In genomic region chr1:245211761-245212160, GRCh38 we compare ENCODE assay signal across 26 cellular contexts. TPM values are rescaled to one million over a fixed set of nuclear protein-coding genes. Genes with fewer than 3 reads are reported as not detected.
"Had no signal": no experiment of that assay in that cellular context is flagged by ENCODE, and none has a peak within 500 bp of the region (broad histone marks: within the 10 kb centered on the region; RNA-seq: fewer than 3 reads in every experiment).

No MANE protein-coding gene starts in this region.

- H3K36me3 ChIP-seq: ascending aorta, breast epithelium had no signal

- H3K27me3 Mint-ChIP-seq: activated CD4-positive, alpha-beta memory T cell treated with anti-CD3 and anti-CD28 coated beads for 36 hours; activated CD4-positive, alpha-beta T cell treated with anti-CD3 and anti-CD28 coated beads for 36 hours; activated CD4-positive, alpha-beta T cell treated with anti-CD3 and anti-CD28 coated beads, Interleukin-2, amount 10 ng/mL, durations not matched to agents 24 days and 14 days; activated CD8-positive, alpha-beta memory T cell treated with anti-CD3 and anti-CD28 coated beads, Interleukin-2, amount 10 ng/mL, durations not matched to agents 7 days and 5 days; activated naive CD4-positive, alpha-beta T cell treated with anti-CD3 and anti-CD28 coated beads, Interleukin-2, amount 10 ng/mL, durations not matched to agents 7 days and 5 days had no signal

- H3K27ac ChIP-seq: ascending aorta, breast epithelium had no signal

- ATAC-seq: activated CD4-positive, alpha-beta T cell treated with anti-CD3 and anti-CD28 coated beads for 36 hours; activated CD8-positive, alpha-beta memory T cell treated with anti-CD3 and anti-CD28 coated beads, Interleukin-2, amount 10 ng/mL, durations not matched to agents 7 days and 5 days; activated CD8-positive, alpha-beta T cell treated with anti-CD3 and anti-CD28 coated beads, Interleukin-2, amount 10 ng/mL, durations not matched to agents 7 days and 5 days; activated naive CD4-positive, alpha-beta T cell treated with anti-CD3 and anti-CD28 coated beads, Interleukin-2, amount 50 U/mL, for 72 hours; activated T-cell treated with anti-CD3 and anti-CD28 coated beads, Interleukin-2, amount 50 U/mL, for 72 hours; esophagus mucosa had no signal

- H3K4me1 Mint-ChIP-seq: activated CD4-positive, alpha-beta T cell treated with anti-CD3 and anti-CD28 coated beads for 36 hours; activated CD4-positive, alpha-beta T cell treated with anti-CD3 and anti-CD28 coated beads, Interleukin-2, amount 10 ng/mL, durations not matched to agents 24 days and 14 days; activated CD8-positive, alpha-beta memory T cell treated with anti-CD3 and anti-CD28 coated beads, Interleukin-2, amount 10 ng/mL, durations not matched to agents 7 days and 5 days; activated naive CD4-positive, alpha-beta T cell treated with anti-CD3 and anti-CD28 coated beads, Interleukin-2, amount 10 ng/mL, durations not matched to agents 7 days and 5 days; activated naive CD8-positive, alpha-beta T cell treated with anti-CD3 and anti-CD28 coated beads, Interleukin-2, amount 10 ng/mL, durations not matched to agents 7 days and 5 days had no signal

- H3K4me3 ChIP-seq: ascending aorta, breast epithelium had no signal

- DNase-seq: activated CD4-positive, alpha-beta memory T cell treated with anti-CD3 and anti-CD28 coated beads for 36 hours; activated CD4-positive, alpha-beta T cell treated with anti-CD3 and anti-CD28 coated beads for 36 hours; activated CD4-positive, alpha-beta T cell treated with anti-CD3 and anti-CD28 coated beads, Interleukin-2, amount 10 ng/mL, durations not matched to agents 24 days and 14 days; activated CD4-positive, CD25-positive, alpha-beta regulatory T cell; activated CD4-positive, CD25-positive, alpha-beta regulatory T cell treated with anti-CD3 and anti-CD28 coated beads, Interleukin-2, amount 50 U/mL, for 72 hours; activated CD8-positive, alpha-beta memory T cell treated with anti-CD3 and anti-CD28 coated beads, Interleukin-2, amount 10 ng/mL, durations not matched to agents 7 days and 5 days; activated CD8-positive, alpha-beta memory T cell treated with anti-CD3 and anti-CD28 coated beads, Interleukin-2, amount 50 U/mL, for 4 hours; activated CD8-positive, alpha-beta T cell treated with anti-CD3 and anti-CD28 coated beads, Interleukin-2, amount 10 ng/mL, durations not matched to agents 7 days and 5 days; activated gamma-delta T cell; activated naive CD4-positive, alpha-beta T cell; activated naive CD4-positive, alpha-beta T cell treated with anti-CD3 and anti-CD28 coated beads, Interleukin-2, amount 10 ng/mL, durations not matched to agents 7 days and 5 days; activated naive CD8-positive, alpha-beta T cell treated with anti-CD3 and anti-CD28 coated beads, Interleukin-2, amount 10 ng/mL, durations not matched to agents 7 days and 5 days; activated T-cell treated with anti-CD3 and anti-CD28 coated beads, Interleukin-2, amount 50 U/mL, for 1 hour; activated T-cell treated with anti-CD3 and anti-CD28 coated beads, Interleukin-2, amount 50 U/mL, for 72 hours; cortex of kidney; dermis blood vessel endothelial cell; effector CD4-positive, alpha-beta T cell; foreskin fibroblast; glutamatergic neuron; T-helper 2 cell had no signal

- H3K36me3 Mint-ChIP-seq: activated CD8-positive, alpha-beta memory T cell treated with anti-CD3 and anti-CD28 coated beads, Interleukin-2, amount 10 ng/mL, durations not matched to agents 7 days and 5 days; activated naive CD4-positive, alpha-beta T cell treated with anti-CD3 and anti-CD28 coated beads, Interleukin-2, amount 10 ng/mL, durations not matched to agents 7 days and 5 days; activated naive CD8-positive, alpha-beta T cell treated with anti-CD3 and anti-CD28 coated beads, Interleukin-2, amount 10 ng/mL, durations not matched to agents 7 days and 5 days had no signal

- H3K27me3 ChIP-seq: ascending aorta, breast epithelium had no signal

- H3K4me3 Mint-ChIP-seq: activated CD4-positive, alpha-beta memory T cell treated with anti-CD3 and anti-CD28 coated beads for 36 hours; activated CD4-positive, alpha-beta T cell treated with anti-CD3 and anti-CD28 coated beads for 36 hours; activated CD4-positive, alpha-beta T cell treated with anti-CD3 and anti-CD28 coated beads, Interleukin-2, amount 10 ng/mL, durations not matched to agents 24 days and 14 days; activated CD8-positive, alpha-beta memory T cell treated with anti-CD3 and anti-CD28 coated beads, Interleukin-2, amount 10 ng/mL, durations not matched to agents 7 days and 5 days; activated CD8-positive, alpha-beta T cell treated with anti-CD3 and anti-CD28 coated beads, Interleukin-2, amount 10 ng/mL, durations not matched to agents 7 days and 5 days; activated naive CD4-positive, alpha-beta T cell treated with anti-CD3 and anti-CD28 coated beads, Interleukin-2, amount 10 ng/mL, durations not matched to agents 7 days and 5 days; activated naive CD8-positive, alpha-beta T cell treated with anti-CD3 and anti-CD28 coated beads, Interleukin-2, amount 10 ng/mL, durations not matched to agents 7 days and 5 days; activated T-cell treated with anti-CD3 and anti-CD28 coated beads, Interleukin-2, amount 50 U/mL, for 72 hours; brain had no signal

- H3K4me1 ChIP-seq: ascending aorta, breast epithelium had no signal

RNA-seq across cellular contexts. Expression of gene KIF26B, which starts 57.0 kb away (rescaled TPM):
- total RNA-seq: activated CD4-positive, alpha-beta memory T cell treated with anti-CD3 and anti-CD28 coated beads for 36 hours; ascending aorta; T-helper 1 cell treated with Interleukin-12 subunit alpha and Interleukin-12 subunit beta and Interleukin-4 antibody, amounts not matched to agents 30 ng/mL and 1 ng/mL, for 36 hours had no signal
